ENCODE assay signal across 13 cellular contexts in the genomic region with DNA sequence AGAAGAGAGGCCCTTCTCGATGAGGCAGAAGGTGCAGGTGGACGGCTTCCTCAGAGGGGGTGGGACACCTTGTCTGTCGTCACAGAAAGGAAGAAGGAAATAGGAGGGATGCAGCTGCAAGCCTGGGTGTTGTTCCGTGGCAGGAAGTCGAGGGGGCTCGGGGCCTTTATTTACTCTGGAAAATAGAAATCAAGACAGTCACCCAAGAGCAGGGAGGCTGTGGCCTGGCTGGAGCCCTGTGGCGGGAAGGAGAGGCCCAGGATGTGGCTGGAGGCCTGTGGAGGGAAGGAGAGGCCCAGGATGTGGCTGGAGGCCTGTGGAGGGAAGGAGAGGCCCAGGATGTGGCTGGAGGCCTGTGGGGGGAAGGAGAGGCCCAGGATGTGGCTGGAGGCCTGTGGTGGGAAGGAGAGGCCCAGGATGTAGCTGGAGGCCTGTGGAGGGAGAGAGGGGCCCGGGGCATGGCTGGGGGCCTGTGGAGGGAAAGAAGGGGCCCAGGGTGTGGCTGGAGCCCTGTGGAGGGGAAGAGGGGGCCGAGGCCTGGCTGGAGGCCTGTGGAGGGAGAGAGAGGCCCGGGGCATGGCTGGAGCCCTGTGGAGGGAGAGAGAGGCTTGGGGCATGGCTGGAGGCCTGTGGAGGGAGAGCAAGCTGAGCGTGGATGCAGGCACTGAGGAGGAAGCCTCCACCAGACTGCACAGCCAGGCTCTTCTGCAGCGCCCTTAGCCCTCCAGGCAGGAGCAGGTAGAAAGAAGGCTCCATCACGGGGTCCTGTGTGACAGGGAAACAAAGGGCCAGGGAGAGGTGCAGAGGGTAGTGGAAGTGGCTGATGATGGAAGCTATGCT.
DNase-seq lines count a peak whose midpoint lies in the region; FAIRE-seq and TF ChIP-seq lines count a peak whose summit lies in the region.
"Had no signal": no experiment of that assay in that cellular context is flagged by ENCODE, and none has a peak within 500 bp of the region (broad histone marks: within the 10 kb centered on the region; RNA-seq: fewer than 3 reads in every experiment).

No MANE protein-coding gene starts in this region.

- H3K4me3 ChIP-seq in NB4 (ENCODE audit: low read depth, low read length) (no peak overlapping the region), spleen (no peak overlapping the region)

- H3K27me3 Mint-ChIP-seq in activated T-helper 2 cell treated with anti-CD3 and anti-CD28 coated beads, Interferon-gamma antibody, Interleukin-2, Interleukin-4, amounts not matched to agents 10 μg/mL and 5 μg/mL and 100 μg/mL, durations not matched to agents 14 hours and 24 hours and 36 hours (ENCODE audit: low read depth) = no peaks in the 10 kb centered on the region

- no peaks in the 10 kb centered on the region for H3K36me3 ChIP-seq in spleen

- H3K9me3 ChIP-seq in spleen = peaks cover 0 to 23% (median 17%) of the 10 kb centered on the region in 8 donors

- TF ChIP-seq CTCF in NB4 (IDR thresholded peaks at IDR 0.05; ENCODE audit: low read depth, low read length) = no peak
- no peak for TF ChIP-seq CTCF in spleen (IDR thresholded peaks at IDR 0.05 in 8 of 11, conservative IDR thresholded peaks at IDR 0.05 in 3 of 11)

- intact Hi-C loops in activated T-helper 2 cell treated with anti-CD3 and anti-CD28 coated beads, Interferon-gamma antibody, Interleukin-2, Interleukin-4, amounts not matched to agents 10 μg/mL and 5 μg/mL and 100 μg/mL, durations not matched to agents 14 hours and 24 hours and 36 hours (cut with micrococcal nuclease) = no loop called here
- intact Hi-C loops in spleen (cut with DNase I; ENCODE audit: low total_unique reads) = no loop called here

- TF ChIP-seq POLR2A in GM12891 (IDR thresholded peaks at IDR 0.05; ENCODE audit: low read depth, low read length) = no peak
- TF ChIP-seq POLR2A in NB4 (IDR thresholded peaks at IDR 0.05; ENCODE audit: extremely low read depth, insufficient read length) = no peak
- no peak for TF ChIP-seq POLR2A in spleen (IDR thresholded peaks at IDR 0.05)

- peak overlapping the region in 6 of 8 donors; percentile 16 to 75 (median 70) for H3K27ac ChIP-seq in spleen
- H3K27ac ChIP-seq: KMS-11 had no signal

- peak; percentile 5 for FAIRE-seq in GM12891 (lab: Jason Lieb, UNC)
- FAIRE-seq: TTC549 had no signal

- H3K36me3 Mint-ChIP-seq in activated T-helper 2 cell treated with anti-CD3 and anti-CD28 coated beads, Interferon-gamma antibody, Interleukin-2, Interleukin-4, amounts not matched to agents 10 μg/mL and 5 μg/mL and 100 μg/mL, durations not matched to agents 14 hours and 24 hours and 36 hours (ENCODE audit: low read depth) = peaks cover 51% of the 10 kb centered on the region

- no peaks in the 10 kb centered on the region for H3K27me3 ChIP-seq in spleen (replicated peaks in 1 of 7)

- no peak overlapping the region for H3K4me3 Mint-ChIP-seq in activated T-helper 2 cell treated with anti-CD3 and anti-CD28 coated beads, Interferon-gamma antibody, Interleukin-2, Interleukin-4, amounts not matched to agents 10 μg/mL and 5 μg/mL and 100 μg/mL, durations not matched to agents 14 hours and 24 hours and 36 hours (ENCODE audit: low read depth)
- H3K4me3 Mint-ChIP-seq: HFFc6 had no signal

- DNase-seq in GM12891 (ENCODE audit: insufficient read length, low spot score) = no peak
- peak; percentile 18 for DNase-seq in NB4 (ENCODE audit: low read depth)
- DNase-seq in activated T-helper 2 cell treated with anti-CD3 and anti-CD28 coated beads, Interferon-gamma antibody, Interleukin-2, Interleukin-4, amounts not matched to agents 10 μg/mL and 5 μg/mL and 100 μg/mL, durations not matched to agents 14 hours and 24 hours and 36 hours (ENCODE audit: low spot score) = peak; percentile 60
- peak; percentile 82 for DNase-seq in spleen
- no peak for DNase-seq in NCI-H1092 treated with DMSO at 0.1 percent for 48 hours (lab: John Stamatoyannopoulos, UW)
- no peak for DNase-seq in NCI-H526 treated with DMSO at 0.1 percent for 48 hours (lab: John Stamatoyannopoulos, UW)
- DNase-seq in SHP77 treated with DMSO at 0.1 percent for 48 hours (lab: John Stamatoyannopoulos, UW) = no peak
- DNase-seq: erythroblast, HFFc6, mesendoderm, RPMI8226 had no signal

- H3K27ac Mint-ChIP-seq in activated T-helper 2 cell treated with anti-CD3 and anti-CD28 coated beads, Interferon-gamma antibody, Interleukin-2, Interleukin-4, amounts not matched to agents 10 μg/mL and 5 μg/mL and 100 μg/mL, durations not matched to agents 14 hours and 24 hours and 36 hours = peak overlapping the region; percentile 90
- H3K27ac Mint-ChIP-seq: HFFc6 had no signal

- WGBS in spleen, 5 donors = 34 to 39% (median 36%) methylated on average over 13 of the region's 13 CpGs

- peaks cover 36% of the 10 kb centered on the region for H3K9me3 Mint-ChIP-seq in activated T-helper 2 cell treated with anti-CD3 and anti-CD28 coated beads, Interferon-gamma antibody, Interleukin-2, Interleukin-4, amounts not matched to agents 10 μg/mL and 5 μg/mL and 100 μg/mL, durations not matched to agents 14 hours and 24 hours and 36 hours

- H3K4me1 ChIP-seq in spleen = peaks cover 0 to 32% (median 9%) of the 10 kb centered on the region in 6 donors

- peaks cover 45% of the 10 kb centered on the region for H3K4me1 Mint-ChIP-seq in activated T-helper 2 cell treated with anti-CD3 and anti-CD28 coated beads, Interferon-gamma antibody, Interleukin-2, Interleukin-4, amounts not matched to agents 10 μg/mL and 5 μg/mL and 100 μg/mL, durations not matched to agents 14 hours and 24 hours and 36 hours (ENCODE audit: low read depth)

TF ChIP-seq in GM12891, 5 proteins besides CTCF, POLR2A, EP300 and RAD21:
- TF ChIP-seq POU2F2 (IDR thresholded peaks at IDR 0.05; ENCODE audit: low read depth, low read length) (no peak), POLR2AphosphoS5 (IDR thresholded peaks at IDR 0.05; ENCODE audit: low read depth, low read length) (no peak), SPI1 (IDR thresholded peaks at IDR 0.05; ENCODE audit: low read depth, low read length) (no peak), TAF1 (IDR thresholded peaks at IDR 0.05; ENCODE audit: low read depth, low read length) (no peak), PAX5 (IDR thresholded peaks at IDR 0.05; ENCODE audit: insufficient read depth, low read length, severe bottlenecking) (no peak)

Comparison
In these comparisons a context has a peak if more than half of its experiments do, and no peak if none do; other contexts are left out.
1. DNase-seq: peak in NB4 (single experiment), activated T-helper 2 cell treated with anti-CD3 and anti-CD28 coated beads, Interferon-gamma antibody, Interleukin-2, Interleukin-4, amounts not matched to agents 10 μg/mL and 5 μg/mL and 100 μg/mL, durations not matched to agents 14 hours and 24 hours and 36 hours (single experiment) and spleen (single experiment); none in GM12891 (single experiment), NCI-H1092 treated with DMSO at 0.1 percent for 48 hours (single experiment), NCI-H526 treated with DMSO at 0.1 percent for 48 hours (single experiment) and SHP77 treated with DMSO at 0.1 percent for 48 hours (single experiment).